Comparison of ENCODE assay signal across 31 cellular contexts in the genomic region with DNA sequence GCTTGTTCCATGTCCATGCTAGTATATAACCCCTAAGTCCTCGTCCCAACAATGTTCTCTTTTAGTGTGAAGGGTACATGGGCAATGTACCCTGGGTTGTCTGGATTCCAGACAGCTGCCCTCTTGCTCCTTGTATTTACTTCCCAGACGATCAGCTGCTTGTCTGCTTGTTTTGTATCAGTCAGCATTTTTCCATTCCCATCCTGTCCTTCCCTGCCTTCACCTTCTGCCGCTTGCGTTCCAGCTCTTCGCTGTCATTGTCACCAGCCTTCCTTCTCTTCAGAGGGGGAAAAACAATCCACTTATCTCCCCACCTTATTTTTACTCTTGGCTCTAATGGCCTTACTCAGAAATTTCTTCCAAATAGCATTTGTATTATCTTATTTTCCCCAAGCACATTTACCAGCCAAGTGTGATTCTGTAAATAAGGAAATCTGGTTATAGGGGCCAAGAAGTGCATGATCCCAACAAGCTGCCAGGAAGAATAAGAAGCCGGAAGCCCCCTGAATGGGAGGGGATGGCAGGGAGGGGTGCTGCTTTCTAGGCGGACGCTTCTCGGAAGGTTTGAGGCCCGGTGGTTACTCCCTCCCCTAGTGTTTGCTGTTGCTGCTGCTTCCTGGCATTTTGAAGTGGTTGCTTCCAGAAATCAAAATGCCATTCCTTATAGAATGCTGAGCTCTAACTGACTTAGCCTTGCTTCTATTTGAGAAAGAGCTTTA.
"Had no signal": no experiment of that assay in that cellular context is flagged by ENCODE, and none has a peak within 500 bp of the region (broad histone marks: within the 10 kb centered on the region; RNA-seq: fewer than 3 reads in every experiment).

No MANE protein-coding gene starts in this region.

- H3K27ac ChIP-seq: coronary artery, esophagus squamous epithelium, heart right ventricle, left ventricle myocardium inferior, prostate gland, right atrium auricular region, sigmoid colon, testis, tibial artery had no signal

- FAIRE-seq: islet of Langerhans, urothelium cell line had no signal

- H3K27me3 ChIP-seq: esophagus squamous epithelium, heart right ventricle, right atrium auricular region, sigmoid colon, testis, tibial artery had no signal

- H3K4me1 ChIP-seq: esophagus squamous epithelium, left ventricle myocardium inferior, prostate gland, testis, tibial artery had no signal

- H3K4me3 Mint-ChIP-seq: memory B cell; mesothelial cell of epicardium; naive B cell; natural killer cell treated with Interleukin-12 subunit alpha and Interleukin-12 subunit beta and Interleukin-15 and Interleukin-18, amount 100 ng/mL, for 72 hours; neural crest cell; stimulated activated memory B cell treated with anti-CD40 and anti-IgM and Interleukin-4, amounts not matched to agents 10 μg/mL and 1 μg/mL and 100 μg/mL, for 72 hours; type B pancreatic cell had no signal

- H3K36me3 Mint-ChIP-seq: mesothelial cell of epicardium; naive B cell; stimulated activated memory B cell treated with anti-CD40 and anti-IgM and Interleukin-4, amounts not matched to agents 10 μg/mL and 1 μg/mL and 100 μg/mL, for 72 hours; type B pancreatic cell had no signal

- H3K9me3 Mint-ChIP-seq: mesothelial cell of epicardium, neural crest cell, type B pancreatic cell had no signal

- H3K36me3 ChIP-seq: esophagus squamous epithelium, heart right ventricle, left ventricle myocardium inferior, prostate gland, right atrium auricular region, sigmoid colon, tibial artery had no signal

- ATAC-seq: heart right ventricle; left colon; mucosa of descending colon; natural killer cell treated with Interleukin-12 subunit alpha and Interleukin-12 subunit beta and Interleukin-15 and Interleukin-18, amount 100 ng/mL, for 72 hours; stimulated activated memory B cell treated with anti-CD40 and anti-IgM and Interleukin-4, amounts not matched to agents 10 μg/mL and 1 μg/mL and 100 μg/mL, for 72 hours; stimulated activated naive CD8-positive, alpha-beta T cell treated with anti-CD3 and anti-CD28 coated beads, Interleukin-15, Interleukin-2, amounts not matched to agents 100 U/mL and 50 U/mL, for 24 hours had no signal

- DNase-seq: dermis blood vessel endothelial cell; effector memory CD4-positive, alpha-beta T cell; erythroblast; esophagus squamous epithelium; foreskin melanocyte; glutamatergic neuron; heart right ventricle; hippocampal formation; kidney glomerular epithelial cell; left colon; left ventricle myocardium inferior; mucosa of descending colon; naive B cell; sigmoid colon; stimulated activated CD4-positive, alpha-beta T cell treated with anti-CD3 and anti-CD28 coated beads, Interleukin-4, amount 100 ng/mL, for 4 hours; stimulated activated naive CD8-positive, alpha-beta T cell treated with anti-CD3 and anti-CD28 coated beads, Interleukin-15, Interleukin-2, amounts not matched to agents 100 U/mL and 50 U/mL, for 24 hours; substantia nigra; testis; tibial artery had no signal

- H3K27ac Mint-ChIP-seq: memory B cell; mesothelial cell of epicardium; natural killer cell treated with Interleukin-12 subunit alpha and Interleukin-12 subunit beta and Interleukin-15 and Interleukin-18, amount 100 ng/mL, for 72 hours; stimulated activated memory B cell treated with anti-CD40 and anti-IgM and Interleukin-4, amounts not matched to agents 10 μg/mL and 1 μg/mL and 100 μg/mL, for 72 hours; type B pancreatic cell had no signal

- H3K4me3 ChIP-seq: coronary artery, esophagus squamous epithelium, heart right ventricle, left ventricle myocardium inferior, lung, mucosa of descending colon, prostate gland, right atrium auricular region, sigmoid colon, testis, tibial artery had no signal

- H3K9me3 ChIP-seq: esophagus squamous epithelium, heart right ventricle, left ventricle myocardium inferior, mucosa of descending colon, prostate gland, right atrium auricular region, sigmoid colon, testis, tibial artery had no signal
